Comparison of ENCODE assay signal across 12 cellular contexts in the genomic region with DNA sequence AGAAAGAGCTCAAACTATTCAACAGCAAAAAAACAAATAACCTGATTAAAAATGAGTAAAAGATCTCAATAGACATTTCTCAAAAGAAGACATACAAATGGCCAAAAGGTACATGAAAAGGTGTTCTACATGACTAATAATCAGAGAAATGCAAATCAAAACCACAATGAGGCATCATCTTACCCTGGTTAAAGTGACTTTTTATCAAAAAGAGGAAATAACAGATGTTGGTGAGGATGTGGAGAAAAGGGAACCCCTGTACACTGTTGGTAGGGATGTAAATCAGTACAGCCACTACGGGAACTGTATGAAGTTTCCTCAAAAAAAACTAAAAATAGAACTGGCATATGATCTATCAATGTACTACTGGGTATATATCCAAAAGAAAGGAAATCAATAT. TPM values are rescaled to one million over a fixed set of nuclear protein-coding genes. Genes with fewer than 3 reads are reported as not detected.
DNase-seq lines count a peak whose midpoint lies in the region; ATAC-seq and TF ChIP-seq lines count a peak whose summit lies in the region.
"Had no signal": no experiment of that assay in that cellular context is flagged by ENCODE, and none has a peak within 500 bp of the region (broad histone marks: within the 10 kb centered on the region; RNA-seq: fewer than 3 reads in every experiment).

No MANE protein-coding gene starts in this region.

- DNase-seq in right atrium auricular region (ENCODE audit: low spot score) (no peak), H7 (no peak), immature natural killer cell (no peak), GM20000 (ENCODE audit: low spot score) (no peak)
- DNase-seq: activated gamma-delta T cell, DMS153, T-helper 2 cell had no signal

- H3K36me3 Mint-ChIP-seq in dendritic cell treated with granulocyte-macrophage colony-stimulating factor and Interleukin-4, amounts not matched to agents 40 ng/mL and 50 ng/mL, for 4 days (ENCODE audit: low read depth) = no peaks in the 10 kb centered on the region
- peaks cover 3 to 17% (median 4%) of the 10 kb centered on the region in 3 donors for H3K36me3 Mint-ChIP-seq in immature natural killer cell

- ATAC-seq in GM18861 (IDR thresholded peaks at IDR 0.05; ENCODE audit: unreplicated experiment) = peak; percentile 97
- peak; percentile 93 for ATAC-seq in GM21723 (IDR thresholded peaks at IDR 0.05; ENCODE audit: unreplicated experiment)
- peak; percentile 88 for ATAC-seq in HG03439 (IDR thresholded peaks at IDR 0.05; ENCODE audit: unreplicated experiment)

- no peaks in the 10 kb centered on the region for H3K9me3 ChIP-seq in right atrium auricular region

- intact Hi-C loops in dendritic cell treated with granulocyte-macrophage colony-stimulating factor and Interleukin-4, amounts not matched to agents 40 ng/mL and 50 ng/mL, for 4 days (cut with micrococcal nuclease) = loop anchor here (2.0 kb wide), 1 partner anchor 14 kb away; no protein-coding TSS in a partner anchor

- no peak for TF ChIP-seq CTCF in right atrium auricular region (IDR thresholded peaks at IDR 0.05)
- no peak for TF ChIP-seq CTCF in GM20000 (IDR thresholded peaks at IDR 0.05; ENCODE audit: extremely low read depth, missing control alignments)

- no peak overlapping the region for H3K4me3 ChIP-seq in right atrium auricular region
- H3K4me3 ChIP-seq in H7 (ENCODE audit: insufficient read depth, low read depth, low read length) = no peak overlapping the region

- no peak overlapping the region for H3K27ac ChIP-seq in right atrium auricular region

- H3K4me3 Mint-ChIP-seq in dendritic cell treated with granulocyte-macrophage colony-stimulating factor and Interleukin-4, amounts not matched to agents 40 ng/mL and 50 ng/mL, for 4 days = no peak overlapping the region
- no peak overlapping the region for H3K4me3 Mint-ChIP-seq in immature natural killer cell

- H3K27me3 ChIP-seq in right atrium auricular region = no peaks in the 10 kb centered on the region
- H3K27me3 ChIP-seq in H7 (ENCODE audit: control insufficient read depth, insufficient read depth, low read length) = no peaks in the 10 kb centered on the region

- peak overlapping the region; percentile 67 for H3K27ac Mint-ChIP-seq in dendritic cell treated with granulocyte-macrophage colony-stimulating factor and Interleukin-4, amounts not matched to agents 40 ng/mL and 50 ng/mL, for 4 days
- no peak overlapping the region for H3K27ac Mint-ChIP-seq in immature natural killer cell
- H3K27ac Mint-ChIP-seq: progenitor cell of endocrine pancreas had no signal

- peaks cover 31% of the 10 kb centered on the region for H3K27me3 Mint-ChIP-seq in dendritic cell treated with granulocyte-macrophage colony-stimulating factor and Interleukin-4, amounts not matched to agents 40 ng/mL and 50 ng/mL, for 4 days
- H3K27me3 Mint-ChIP-seq in immature natural killer cell (ENCODE audit: low read depth in 3 of 3) = peaks cover 8 to 30% (median 8%) of the 10 kb centered on the region in 3 donors

- no peaks in the 10 kb centered on the region for H3K4me1 ChIP-seq in right atrium auricular region

- peaks cover 18% of the 10 kb centered on the region for H3K4me1 Mint-ChIP-seq in dendritic cell treated with granulocyte-macrophage colony-stimulating factor and Interleukin-4, amounts not matched to agents 40 ng/mL and 50 ng/mL, for 4 days (ENCODE audit: low read depth)
- H3K4me1 Mint-ChIP-seq in immature natural killer cell = no peaks in the 10 kb centered on the region

- H3K36me3 ChIP-seq in right atrium auricular region (no peaks in the 10 kb centered on the region), H7 (replicated peaks; ENCODE audit: control insufficient read depth, insufficient read depth, low read length) (no peaks in the 10 kb centered on the region)

- H3K9me3 Mint-ChIP-seq in dendritic cell treated with granulocyte-macrophage colony-stimulating factor and Interleukin-4, amounts not matched to agents 40 ng/mL and 50 ng/mL, for 4 days = no peaks in the 10 kb centered on the region
- H3K9me3 Mint-ChIP-seq in immature natural killer cell = peaks cover 0 to 7% (median 3%) of the 10 kb centered on the region in 6 donors

RNA-seq across cellular contexts. Expression of gene TMEM163, which starts 39.8 kb away (rescaled TPM):
- 1 to 10 TPM; 3.1 to 8.9 TPM for total RNA-seq in right atrium auricular region
- 0.14 and 0.26 TPM in 2 replicates for total RNA-seq in H7 (2014; rRNA removed; shearing (Covaris generic))
- 1 to 10 TPM; 1.1 to 5.2 (median 2.8) TPM for polyA plus RNA-seq in immature natural killer cell
